16 cellular contexts compared by ENCODE assay signal in genomic region chr13:30165071-30165470, GRCh38.
DNase-seq lines count a peak whose midpoint lies in the region; ATAC-seq and TF ChIP-seq lines count a peak whose summit lies in the region.
"Had no signal": no experiment of that assay in that cellular context is flagged by ENCODE, and none has a peak within 500 bp of the region (broad histone marks: within the 10 kb centered on the region; RNA-seq: fewer than 3 reads in every experiment).

No MANE protein-coding gene starts in this region.

- peaks cover 13% of the 10 kb centered on the region for H3K4me1 Mint-ChIP-seq in GM23338

- no peak for ATAC-seq in GM23338
- no peak for ATAC-seq in GM21423 (IDR thresholded peaks at IDR 0.05; ENCODE audit: unreplicated experiment)
- ATAC-seq: A549; CD8-positive, alpha-beta T cell had no signal

- DNase-seq in A673 (ENCODE audit: low spot score) = no peak
- DNase-seq in GM23338 (ENCODE audit: low spot score) = no peak
- DNase-seq in cerebellar cortex (ENCODE audit: low spot score) = peak; percentile 69
- DNase-seq in GDM1 (lab: John Stamatoyannopoulos, UW) = no peak
- no peak for DNase-seq in GM20000 (ENCODE audit: low spot score)
- DNase-seq: 8988T; Caco-2; CD8-positive, alpha-beta T cell; DMS153; DND-41; GF-D8; HFFc6 had no signal

- POLR2A ChIA-PET in A673 (lab: Charles Lee; ENCODE audit: low non-redundant PET) = no interaction called here

- peaks cover 25% of the 10 kb centered on the region for H3K4me1 ChIP-seq in A673 (ENCODE audit: insufficient read depth, low read length, poor library complexity, severe bottlenecking)
- H3K4me1 ChIP-seq in GM23338 (ENCODE audit: insufficient read depth) = no peaks in the 10 kb centered on the region
- H3K4me1 ChIP-seq: A549, Caco-2, HAP-1 had no signal

- peak overlapping the region; percentile 38; the same call in 1 of the 2 replicates for H2AFZ ChIP-seq in GM23338
- H2AFZ ChIP-seq: GM23248 had no signal

- H3K36me3 ChIP-seq in A673 (ENCODE audit: insufficient read depth, low read length, poor library complexity, severe bottlenecking) (no peaks in the 10 kb centered on the region), GM23338 (ENCODE audit: insufficient read depth) (no peaks in the 10 kb centered on the region; the same call in 1 of the 2 replicates)
- H3K36me3 ChIP-seq: HAP-1 had no signal

- H3F3A ChIP-seq in GM23338 (replicated peaks; ENCODE audit: low read depth) = no peaks in the 10 kb centered on the region

- TF ChIP-seq CTCF in A673 (conservative IDR thresholded peaks at IDR 0.05; ENCODE audit: low read depth, low read length) (no peak), GM23338 (conservative IDR thresholded peaks at IDR 0.05; ENCODE audit: low read depth in 2 of 2) (no peak), GM20000 (IDR thresholded peaks at IDR 0.05; ENCODE audit: extremely low read depth, missing control alignments) (no peak)

- intact Hi-C loops in A673 (cut with micrococcal nuclease; ENCODE audit: unreplicated experiment) = no loop called here

- CTCF ChIA-PET in A673 (lab: Charles Lee) = no interaction called here

- peaks cover 7% of the 10 kb centered on the region for H3K27me3 Mint-ChIP-seq in GM23338 (ENCODE audit: insufficient read depth, low read depth, poor library complexity)

- 0 out of 2 replicates have a peak, but pooled peaks cover 3% of the 10 kb centered on the region for H3K9me2 ChIP-seq in GM23338 (ENCODE audit: insufficient read depth)

- 0 out of 3 replicates have a peak, but pooled peaks cover 3% of the 10 kb centered on the region for H3K36me3 Mint-ChIP-seq in GM23338 (ENCODE audit: low read depth)
- H3K36me3 Mint-ChIP-seq: CD8-positive, alpha-beta T cell had no signal

- no peak overlapping the region for H3K4me2 ChIP-seq in GM23338
- H3K4me2 ChIP-seq: A549 had no signal

- no peaks in the 10 kb centered on the region for H4K20me1 ChIP-seq in GM23338 (replicated peaks; ENCODE audit: insufficient read depth)

- H3K4me3 Mint-ChIP-seq in GM23338 = no peak overlapping the region
- H3K4me3 Mint-ChIP-seq: CD8-positive, alpha-beta T cell; HFFc6 had no signal

- no peak overlapping the region for H3K4me3 ChIP-seq in A673 (ENCODE audit: low read depth, low read length, poor library complexity, severe bottlenecking)
- no peak overlapping the region for H3K4me3 ChIP-seq in GM23338
- H3K4me3 ChIP-seq: A549, GM23248, HAP-1 had no signal

- no peaks in the 10 kb centered on the region for H3K9me3 ChIP-seq in A673 (ENCODE audit: low read depth, low read length, poor library complexity, severe bottlenecking)
- H3K9me3 ChIP-seq: A549, Caco-2, HAP-1 had no signal

- H3K27ac Mint-ChIP-seq in GM23338 = no peak overlapping the region
- H3K27ac Mint-ChIP-seq: CD8-positive, alpha-beta T cell; HFFc6 had no signal

- peaks cover 18% of the 10 kb centered on the region; the same call in 2 of the 3 replicates for H3K9me3 Mint-ChIP-seq in GM23338
- H3K9me3 Mint-ChIP-seq: CD8-positive, alpha-beta T cell; HFFc6 had no signal

- no peaks in the 10 kb centered on the region for H3K79me2 ChIP-seq in GM23338 (replicated peaks; ENCODE audit: insufficient read depth)

- H3K27me3 ChIP-seq in A673 (replicated peaks; ENCODE audit: insufficient read depth, low read depth, low read length, poor library complexity) = no peaks in the 10 kb centered on the region
- H3K27me3 ChIP-seq in GM23338 (ENCODE audit: insufficient read depth) = no peaks in the 10 kb centered on the region

- H3K27ac ChIP-seq in A673 (ENCODE audit: low read depth, low read length, poor library complexity, severe bottlenecking) (peak overlapping the region; percentile 59), GM23338 (ENCODE audit: low read depth) (no peak overlapping the region)
- H3K27ac ChIP-seq: A549, GM23248 had no signal

- no TSS peak for BruUV-seq in A673 (replicated peaks; lab: Mats Ljungman, UMichigan)

TF ChIP-seq in GM23338, 12 proteins besides CTCF, POLR2A, EP300 and RAD21 (continues in another document):
- TF ChIP-seq REST (IDR thresholded peaks at IDR 0.05; ENCODE audit: unreplicated experiment) = no peak
- TF ChIP-seq EZH2 (IDR thresholded peaks at IDR 0.05; ENCODE audit: low read depth, unreplicated experiment) = no peak
- no peak for TF ChIP-seq ZNF114 (CRISPR knock-in tag; IDR thresholded peaks at IDR 0.05)
- TF ChIP-seq NANOG (IDR thresholded peaks at IDR 0.05; ENCODE audit: borderline replicate concordance) = no peak
- no peak for TF ChIP-seq EZH2phosphoT487 (IDR thresholded peaks at IDR 0.05; ENCODE audit: unreplicated experiment)
- no peak for TF ChIP-seq ZNF331 (CRISPR knock-in tag; IDR thresholded peaks at IDR 0.05; ENCODE audit: low read depth)
